In genomic region chr12:124766745-124767074, GRCh38 we compare ENCODE assay signal across 8 cellular contexts.
A peak's percentile ranks its signal among the peaks of the same experiment; 100 is the strongest.
DNase-seq lines count a peak whose midpoint lies in the region; ATAC-seq and TF ChIP-seq lines count a peak whose summit lies in the region.
"Had no signal": no experiment of that assay in that cellular context is flagged by ENCODE, and none has a peak within 500 bp of the region (broad histone marks: within the 10 kb centered on the region; RNA-seq: fewer than 3 reads in every experiment).

No MANE protein-coding gene starts in this region.

- H3K27ac ChIP-seq in Peyer's patch (peak overlapping the region; percentile 23 to 80 (median 50)), suprapubic skin (peak overlapping the region; percentile 69)
- H3K27ac ChIP-seq: KMS-11 had no signal

- no peak for TF ChIP-seq POLR2A in Peyer's patch (IDR thresholded peaks at IDR 0.05)
- no peak for TF ChIP-seq POLR2A in suprapubic skin (IDR thresholded peaks at IDR 0.05)

- TF ChIP-seq CTCF in Peyer's patch (IDR thresholded peaks at IDR 0.05), result no peak
- TF ChIP-seq CTCF in suprapubic skin (IDR thresholded peaks at IDR 0.05), result no peak

- H3K4me3 ChIP-seq in Peyer's patch, result no peak overlapping the region
- no peak overlapping the region for H3K4me3 ChIP-seq in suprapubic skin

- H3K9me3 ChIP-seq in Peyer's patch (peaks cover 0 to 9% (median 4%) of the 10 kb centered on the region in 4 donors), suprapubic skin (peaks cover 5% of the 10 kb centered on the region)

- H3K36me3 ChIP-seq in Peyer's patch (no peaks in the 10 kb centered on the region), suprapubic skin (no peaks in the 10 kb centered on the region)

- TF ChIP-seq EP300 in suprapubic skin (IDR thresholded peaks at IDR 0.05), result no peak

- WGBS in suprapubic skin, result 0% methylated on average over 1 of the region's 1 CpG

- ATAC-seq in GM19467 (IDR thresholded peaks at IDR 0.05; ENCODE audit: unreplicated experiment) (peak; percentile 14), left lobe of liver (peak; percentile 6), GM18873 (IDR thresholded peaks at IDR 0.05; ENCODE audit: low FRiP score, unreplicated experiment) (no peak)

- DNase-seq in Peyer's patch (no peak), left lobe of liver (ENCODE audit: low spot score) (no peak), suprapubic skin (ENCODE audit: low spot score in 2 of 2) (no peak), Ammon's horn (ENCODE audit: low spot score) (no peak), SW 1271 (lab: John Stamatoyannopoulos, UW) (no peak)

- H3K27me3 ChIP-seq in Peyer's patch, result no peaks in the 10 kb centered on the region
- no peaks in the 10 kb centered on the region for H3K27me3 ChIP-seq in suprapubic skin

- H3K4me1 ChIP-seq in Peyer's patch (peaks cover 0 to 23% (median under 1%) of the 10 kb centered on the region in 4 donors), suprapubic skin (peaks cover 27% of the 10 kb centered on the region)
